ENCODE assay signal across 8 cellular contexts in genomic region chr4:57916479-57916878, GRCh38.
"Had no signal": no experiment of that assay in that cellular context is flagged by ENCODE, and none has a peak within 500 bp of the region (broad histone marks: within the 10 kb centered on the region; RNA-seq: fewer than 3 reads in every experiment).

No MANE protein-coding gene starts in this region.

- H3K9ac ChIP-seq: GM23248 had no signal

- H3K27ac ChIP-seq: GM23248, HL-60 had no signal

- H3K4me3 ChIP-seq: GM23248 had no signal

- H2AFZ ChIP-seq: GM23248 had no signal

- FAIRE-seq: H54 had no signal

- DNase-seq: GM23248, GOT3, H9, HCEC 1CT, Kasumi-1, KG1 had no signal
